In the genomic region with DNA sequence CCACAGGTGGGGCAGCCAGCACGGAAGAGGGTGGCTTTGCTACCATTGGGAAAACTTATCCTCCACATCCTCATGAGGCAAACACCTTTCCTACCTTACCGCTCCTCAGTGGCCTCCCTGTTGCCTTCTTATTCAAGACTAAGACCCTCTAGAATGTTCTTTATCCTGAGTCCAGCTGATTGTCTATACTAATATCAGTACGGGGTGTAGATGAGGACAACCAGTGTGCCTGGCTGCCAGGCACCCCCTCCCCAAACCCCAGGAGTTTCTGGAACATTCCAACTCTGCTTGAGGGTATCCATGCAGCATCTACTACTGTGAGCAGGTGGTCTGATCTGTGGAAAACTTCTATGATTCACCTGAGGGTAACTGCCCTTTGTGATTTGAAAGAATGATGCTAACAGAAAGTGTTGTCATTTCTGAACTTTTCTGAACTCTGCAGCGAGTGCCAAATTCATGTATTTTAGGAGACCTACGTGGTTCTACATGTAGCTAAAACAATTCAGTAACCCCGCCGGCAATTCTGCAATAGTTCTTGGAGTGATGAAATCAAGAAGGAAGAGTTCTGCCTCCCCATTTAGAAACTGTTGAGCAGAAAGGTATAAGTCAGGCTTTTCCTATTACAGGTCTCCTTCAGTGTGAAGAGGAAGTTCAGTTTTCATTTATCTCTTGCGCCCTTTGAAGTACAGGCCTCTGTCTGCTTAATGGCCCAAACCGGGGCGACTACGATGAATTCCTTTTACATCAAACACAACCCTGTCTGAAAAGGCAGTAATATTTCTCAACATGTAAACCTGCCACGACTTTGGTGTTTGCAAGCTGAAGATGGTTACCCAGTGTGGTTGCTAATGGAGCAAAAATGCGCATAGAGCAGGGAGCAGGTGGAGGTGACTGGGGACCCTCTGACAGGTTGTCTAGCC, we compare ENCODE assay signal across 13 cellular contexts.
DNase-seq lines count a peak whose midpoint lies in the region; ATAC-seq, FAIRE-seq and TF ChIP-seq lines count a peak whose summit lies in the region.
"Had no signal": no experiment of that assay in that cellular context is flagged by ENCODE, and none has a peak within 500 bp of the region (broad histone marks: within the 10 kb centered on the region; RNA-seq: fewer than 3 reads in every experiment).

No MANE protein-coding gene starts in this region.

- H3K4me3 ChIP-seq in breast epithelium, result no peak overlapping the region

- no peak overlapping the region for H3K27ac ChIP-seq in breast epithelium

- no peaks in the 10 kb centered on the region for H3K4me1 ChIP-seq in breast epithelium
- H3K4me1 ChIP-seq: BE2C had no signal

- H3K27me3 Mint-ChIP-seq in CD14-positive monocyte (ENCODE audit: low read depth in 3 of 3), result no peaks in the 10 kb centered on the region
- H3K27me3 Mint-ChIP-seq in T-helper 2 cell treated with Interferon-gamma antibody and Interleukin-4, amounts not matched to agents 5 μg/mL and 100 μg/mL, for 36 hours (ENCODE audit: low read depth), result no peaks in the 10 kb centered on the region
- H3K27me3 Mint-ChIP-seq in central memory CD8-positive, alpha-beta T cell, result no peaks in the 10 kb centered on the region
- H3K27me3 Mint-ChIP-seq: memory B cell had no signal

- no peak for FAIRE-seq in urothelium cell line (lab: Jason Lieb, UNC)
- FAIRE-seq: astrocyte, endothelial cell of umbilical vein, G401.6 had no signal

- DNase-seq in CD14-positive monocyte (ENCODE audit: low spot score), result peak; percentile 70
- DNase-seq in T-helper 2 cell treated with Interferon-gamma antibody and Interleukin-4, amounts not matched to agents 5 μg/mL and 100 μg/mL, for 36 hours (ENCODE audit: low spot score), result peak; percentile 64
- no peak for DNase-seq in central memory CD8-positive, alpha-beta T cell (ENCODE audit: low spot score in 2 of 2)
- DNase-seq in breast epithelium (ENCODE audit: low spot score in 2 of 2), result no peak
- DNase-seq in urothelium cell line (ENCODE audit: low spot score), result no peak
- no peak for DNase-seq in NCI-H774 (lab: John Stamatoyannopoulos, UW)
- DNase-seq: BE2C had no signal

- peak overlapping the region; percentile 27 to 53 for H3K4me3 Mint-ChIP-seq in CD14-positive monocyte
- H3K4me3 Mint-ChIP-seq in T-helper 2 cell treated with Interferon-gamma antibody and Interleukin-4, amounts not matched to agents 5 μg/mL and 100 μg/mL, for 36 hours, result peak overlapping the region; percentile 84
- H3K4me3 Mint-ChIP-seq in central memory CD8-positive, alpha-beta T cell, result peak overlapping the region; percentile 59
- H3K4me3 Mint-ChIP-seq: memory B cell had no signal

- no peak for TF ChIP-seq POLR2A in breast epithelium (IDR thresholded peaks at IDR 0.05)

- H3K27ac Mint-ChIP-seq in CD14-positive monocyte, result peak overlapping the region; percentile 81 to 97 (median 93)
- peak overlapping the region; percentile 79 for H3K27ac Mint-ChIP-seq in T-helper 2 cell treated with Interferon-gamma antibody and Interleukin-4, amounts not matched to agents 5 μg/mL and 100 μg/mL, for 36 hours
- peak overlapping the region; percentile 86 for H3K27ac Mint-ChIP-seq in central memory CD8-positive, alpha-beta T cell (ENCODE audit: low read depth)
- H3K27ac Mint-ChIP-seq: memory B cell had no signal

- H3K9me3 Mint-ChIP-seq in CD14-positive monocyte, result no peaks in the 10 kb centered on the region
- H3K9me3 Mint-ChIP-seq in T-helper 2 cell treated with Interferon-gamma antibody and Interleukin-4, amounts not matched to agents 5 μg/mL and 100 μg/mL, for 36 hours, result no peaks in the 10 kb centered on the region
- no peaks in the 10 kb centered on the region for H3K9me3 Mint-ChIP-seq in central memory CD8-positive, alpha-beta T cell
- H3K9me3 Mint-ChIP-seq: memory B cell had no signal

- intact Hi-C loops in CD14-positive monocyte (cut with micrococcal nuclease), result loop anchor here in 1 of 2 donors (2.0 to 5.0 kb wide), 2 partner anchors 59 to 60 kb away; no protein-coding TSS in a partner anchor
- intact Hi-C loops in breast epithelium (cut with DNase I; ENCODE audit: low total_unique reads), result no loop called here

- TF ChIP-seq CTCF in CD14-positive monocyte (IDR thresholded peaks at IDR 0.05) (no peak), breast epithelium (IDR thresholded peaks at IDR 0.05) (no peak)

- peaks cover 80% of the 10 kb centered on the region for H3K4me1 Mint-ChIP-seq in CD14-positive monocyte
- peaks cover 85% of the 10 kb centered on the region for H3K4me1 Mint-ChIP-seq in T-helper 2 cell treated with Interferon-gamma antibody and Interleukin-4, amounts not matched to agents 5 μg/mL and 100 μg/mL, for 36 hours (ENCODE audit: low read depth)
- H3K4me1 Mint-ChIP-seq in central memory CD8-positive, alpha-beta T cell, result peaks cover 95% of the 10 kb centered on the region

- no peaks in the 10 kb centered on the region for H3K9me3 ChIP-seq in breast epithelium
- H3K9me3 ChIP-seq: BE2C had no signal

- peaks cover 30 to 36% of the 10 kb centered on the region in 2 donors for H3K36me3 Mint-ChIP-seq in CD14-positive monocyte
- peaks cover 55% of the 10 kb centered on the region for H3K36me3 Mint-ChIP-seq in T-helper 2 cell treated with Interferon-gamma antibody and Interleukin-4, amounts not matched to agents 5 μg/mL and 100 μg/mL, for 36 hours (ENCODE audit: low read depth)
- peaks cover 12% of the 10 kb centered on the region for H3K36me3 Mint-ChIP-seq in central memory CD8-positive, alpha-beta T cell (ENCODE audit: insufficient read depth)

- no peaks in the 10 kb centered on the region for H3K36me3 ChIP-seq in breast epithelium
- H3K36me3 ChIP-seq: BE2C had no signal

- ATAC-seq in HG02885 (IDR thresholded peaks at IDR 0.05; ENCODE audit: poor library complexity, unreplicated experiment) (peak; percentile 51), HG03196 (IDR thresholded peaks at IDR 0.05; ENCODE audit: unreplicated experiment) (no peak)
- no peak for ATAC-seq in central memory CD8-positive, alpha-beta T cell (replicated peaks; ENCODE audit: extremely low read depth, poor library complexity, severe bottlenecking)

- H3K27me3 ChIP-seq in breast epithelium, result no peaks in the 10 kb centered on the region
- H3K27me3 ChIP-seq: BE2C had no signal

Comparison
In these comparisons a context has a peak if more than half of its experiments do, and no peak if none do; other contexts are left out.
1. DNase-seq: peak in CD14-positive monocyte (single experiment) and T-helper 2 cell treated with Interferon-gamma antibody and Interleukin-4, amounts not matched to agents 5 μg/mL and 100 μg/mL, for 36 hours (single experiment); none in central memory CD8-positive, alpha-beta T cell (0 of 2), breast epithelium (0 of 2), urothelium cell line (single experiment) and NCI-H774 (single experiment).
2. Peak in every context shown above with its lines, with median percentiles within 50 percentile points of each other: H3K27ac Mint-ChIP-seq and H3K4me3 Mint-ChIP-seq.